Comparison of ENCODE assay signal across 9 cellular contexts in genomic region chr15:40702077-40702476, GRCh38. TPM values are rescaled to one million over a fixed set of nuclear protein-coding genes. Genes with fewer than 3 reads are reported as not detected.
DNase-seq lines count a peak whose midpoint lies in the region; ATAC-seq and TF ChIP-seq lines count a peak whose summit lies in the region.
"Had no signal": no experiment of that assay in that cellular context is flagged by ENCODE, and none has a peak within 500 bp of the region (broad histone marks: within the 10 kb centered on the region; RNA-seq: fewer than 3 reads in every experiment).

No MANE protein-coding gene starts in this region.

- peaks cover 60% of the 10 kb centered on the region; the same call in 1 of the 2 replicates for H3K36me3 ChIP-seq in Loucy (ENCODE audit: insufficient read depth, low read length)
- H3K36me3 ChIP-seq in colonic mucosa = no peaks in the 10 kb centered on the region
- no peaks in the 10 kb centered on the region for H3K36me3 ChIP-seq in neural cell (ENCODE audit: insufficient read depth, low read length)

- no peaks in the 10 kb centered on the region for H3K9me3 ChIP-seq in Loucy (ENCODE audit: insufficient read depth, low read depth, low read length)
- H3K9me3 ChIP-seq in colonic mucosa = no peaks in the 10 kb centered on the region
- H3K9me3 ChIP-seq in neural cell (ENCODE audit: low read length) = no peaks in the 10 kb centered on the region
- H3K9me3 ChIP-seq: SJCRH30 had no signal

- peaks cover 36% of the 10 kb centered on the region for H3K79me2 ChIP-seq in Loucy (ENCODE audit: insufficient read depth, low read length)
- H3K79me2 ChIP-seq in neural cell (replicated peaks; ENCODE audit: insufficient read depth, low read length) = no peaks in the 10 kb centered on the region

- H2AFZ ChIP-seq in Loucy (ENCODE audit: low read length) (no peak overlapping the region), neural cell (ENCODE audit: low read depth, low read length) (no peak overlapping the region)

- peaks cover 15% of the 10 kb centered on the region for H4K20me1 ChIP-seq in Loucy (ENCODE audit: insufficient read depth, low read length, poor library complexity, severe bottlenecking)
- no peaks in the 10 kb centered on the region for H4K20me1 ChIP-seq in neural cell (ENCODE audit: insufficient read depth)

- H3K27me3 ChIP-seq in Loucy (ENCODE audit: insufficient read depth, low read length, poor library complexity, severe bottlenecking) = no peaks in the 10 kb centered on the region
- H3K27me3 ChIP-seq in colonic mucosa = no peaks in the 10 kb centered on the region
- H3K27me3 ChIP-seq in neural cell (ENCODE audit: insufficient read depth, low read depth, low read length) = no peaks in the 10 kb centered on the region
- H3K27me3 ChIP-seq: SJCRH30 had no signal

- H3K27ac ChIP-seq in colonic mucosa (peak overlapping the region; percentile 8), neural cell (ENCODE audit: low read length) (no peak overlapping the region)
- H3K27ac ChIP-seq: SJCRH30 had no signal

- peak; percentile 42 for TF ChIP-seq RAD21 in neural cell (conservative IDR thresholded peaks at IDR 0.05)

- DNase-seq in NCI-H1694 treated with DMSO at 0.1 percent for 48 hours (lab: John Stamatoyannopoulos, UW) (peak; percentile 0), NCI-H1694 (lab: John Stamatoyannopoulos, UW) (no peak), colonic mucosa (no peak), ecto neural progenitor cell (ENCODE audit: low spot score) (no peak)

- peak; percentile 61 for TF ChIP-seq CTCF in Loucy (conservative IDR thresholded peaks at IDR 0.05; ENCODE audit: low read length)
- no peak for TF ChIP-seq CTCF in colonic mucosa (IDR thresholded peaks at IDR 0.05)
- peak; percentile 31 for TF ChIP-seq CTCF in neural cell (IDR thresholded peaks at IDR 0.05; ENCODE audit: poor library complexity, severe bottlenecking)

- H3K9me2 ChIP-seq in Loucy (replicated peaks; ENCODE audit: low read depth, low read length) (no peaks in the 10 kb centered on the region), neural cell (ENCODE audit: insufficient read depth, low read length) (no peaks in the 10 kb centered on the region)

- H3F3A ChIP-seq in Loucy (ENCODE audit: low read depth) (no peaks in the 10 kb centered on the region), neural cell (ENCODE audit: insufficient read depth, low read length, poor library complexity, severe bottlenecking) (no peaks in the 10 kb centered on the region)

- no peak overlapping the region for H3K4me2 ChIP-seq in Loucy (ENCODE audit: low read depth, low read length, poor library complexity, severe bottlenecking)
- no peak overlapping the region for H3K4me2 ChIP-seq in neural cell (ENCODE audit: low read length)

- no peak overlapping the region for H3K9ac ChIP-seq in Loucy (ENCODE audit: low read depth, low read length, poor library complexity, severe bottlenecking)
- H3K9ac ChIP-seq in colonic mucosa (ENCODE audit: low read depth in 2 of 2, low read length in 2 of 2) = no peak overlapping the region
- no peak overlapping the region for H3K9ac ChIP-seq in neural cell (ENCODE audit: low read length)

- no peak overlapping the region for H3K4me3 ChIP-seq in Loucy (ENCODE audit: low read length, poor library complexity, severe bottlenecking)
- no peak overlapping the region for H3K4me3 ChIP-seq in colonic mucosa
- no peak overlapping the region for H3K4me3 ChIP-seq in neural cell (ENCODE audit: low read length)
- H3K4me3 ChIP-seq: SJCRH30 had no signal

- no peak for ATAC-seq in GM19351 (IDR thresholded peaks at IDR 0.05; ENCODE audit: unreplicated experiment)
- no peak for ATAC-seq in HG03039 (IDR thresholded peaks at IDR 0.05; ENCODE audit: unreplicated experiment)

- no peak for TF ChIP-seq EP300 in neural cell (conservative IDR thresholded peaks at IDR 0.05; ENCODE audit: poor library complexity, severe bottlenecking)

- intact Hi-C loops in colonic mucosa (cut with DNase I) = no loop called here

- H3K4me1 ChIP-seq in Loucy (ENCODE audit: insufficient read depth, low read length, poor library complexity, severe bottlenecking) (peaks cover 17% of the 10 kb centered on the region), colonic mucosa (peaks cover 4% of the 10 kb centered on the region)

TF ChIP-seq in neural cell, 6 proteins besides CTCF, POLR2A, EP300 and RAD21:
- TF ChIP-seq EZH2 (IDR thresholded peaks at IDR 0.05; ENCODE audit: borderline replicate concordance, insufficient read depth, low read length, poor library complexity, severe bottlenecking) (no peak), MXI1 (conservative IDR thresholded peaks at IDR 0.05; ENCODE audit: poor library complexity, severe bottlenecking) (no peak), TAF1 (IDR thresholded peaks at IDR 0.05; ENCODE audit: low read depth) (no peak), REST (IDR thresholded peaks at IDR 0.05; ENCODE audit: borderline replicate concordance) (no peak), POLR2AphosphoS5 (IDR thresholded peaks at IDR 0.05) (no peak), SMC3 (conservative IDR thresholded peaks at IDR 0.05; ENCODE audit: poor library complexity) (no peak)

RNA-seq across cellular contexts. Expression of gene RAD51, which starts 7.1 kb away (rescaled TPM):
- 10 to 100 TPM; 10.0 to 30.5 TPM for total RNA-seq in colonic mucosa
- 0.22 TPM in 1 of 2 replicates, not detected in the other for polyA plus RNA-seq in neural cell
- polyA minus RNA-seq in neural cell = 0.69 and 1.2 TPM in 2 replicates

RNA-seq across cellular contexts. Expression of gene RMDN3, which starts 53.0 kb away (rescaled TPM):
- total RNA-seq in colonic mucosa = 10 to 100 TPM; 31.1 to 49.1 TPM
- 24.7 and 25.3 TPM in 2 replicates for polyA plus RNA-seq in neural cell
- 22.5 and 27.0 TPM in 2 replicates for polyA minus RNA-seq in neural cell
